In genomic region chr17:77371888-77372443, GRCh38 we compare ENCODE assay signal across 8 cellular contexts.
DNase-seq lines count a peak whose midpoint lies in the region; ATAC-seq and TF ChIP-seq lines count a peak whose summit lies in the region.

No MANE protein-coding gene starts in this region.

- H3K4me1 ChIP-seq in BLaER1 (peaks cover 75% of the 10 kb centered on the region), Peyer's patch (peaks cover 5 to 60% (median 27%) of the 10 kb centered on the region in 4 donors)

- no peak for TF ChIP-seq CTCF in Peyer's patch (IDR thresholded peaks at IDR 0.05)
- no peak for TF ChIP-seq CTCF in neural crest cell (conservative IDR thresholded peaks at IDR 0.05)

- H3K9me3 ChIP-seq in BLaER1 (no peaks in the 10 kb centered on the region), Peyer's patch (no peaks in the 10 kb centered on the region)

- H3K4me3 ChIP-seq in BLaER1: peak overlapping the region; percentile 98
- peak overlapping the region; percentile 70 to 90 (median 70) for H3K4me3 ChIP-seq in Peyer's patch

- H3K27ac Mint-ChIP-seq in neural crest cell (ENCODE audit: unreplicated experiment): peak overlapping the region; percentile 84

- H3K27me3 Mint-ChIP-seq in neural crest cell (ENCODE audit: low read depth): peaks cover 2% of the 10 kb centered on the region

- H3K27me3 ChIP-seq in BLaER1 (no peaks in the 10 kb centered on the region), Peyer's patch (no peaks in the 10 kb centered on the region)

- H3K9ac ChIP-seq in BLaER1: peak overlapping the region; percentile 95

- DNase-seq in Peyer's patch: no peak
- no peak for DNase-seq in epithelial cell of prostate (ENCODE audit: low read depth, low spot score)
- no peak for DNase-seq in neural crest cell (ENCODE audit: low read depth, low spot score)
- DNase-seq in SW480 (ENCODE audit: low spot score): no peak
- no peak for DNase-seq in MV-4-11 (lab: John Stamatoyannopoulos, UW)
- no peak for DNase-seq in NCI-H1417 (lab: John Stamatoyannopoulos, UW)

- no peak for ATAC-seq in GM21786 (IDR thresholded peaks at IDR 0.05; ENCODE audit: unreplicated experiment)

- peak overlapping the region; percentile 89 for H3K27ac ChIP-seq in BLaER1
- peak overlapping the region; percentile 87 to 93 (median 90) for H3K27ac ChIP-seq in Peyer's patch
- peak overlapping the region; percentile 15 for H3K27ac ChIP-seq in epithelial cell of prostate

- peaks cover 2% of the 10 kb centered on the region for H3K36me3 Mint-ChIP-seq in neural crest cell (ENCODE audit: low read depth)

- peaks cover 26% of the 10 kb centered on the region for H4K20me1 ChIP-seq in BLaER1

- peaks cover 54% of the 10 kb centered on the region for H3K4me1 Mint-ChIP-seq in neural crest cell

- H3K36me3 ChIP-seq in BLaER1: no peaks in the 10 kb centered on the region
- no peaks in the 10 kb centered on the region for H3K36me3 ChIP-seq in Peyer's patch

- H3K4me3 Mint-ChIP-seq in neural crest cell: peak overlapping the region; percentile 79

- no peaks in the 10 kb centered on the region for H3K9me3 Mint-ChIP-seq in neural crest cell

- peak overlapping the region; percentile 96 for H3K4me2 ChIP-seq in BLaER1

- peak in 1 of 2 donors; percentile 6 for TF ChIP-seq POLR2A in Peyer's patch (IDR thresholded peaks at IDR 0.05)

Comparison
In these comparisons a context has a peak if more than half of its experiments do, and no peak if none do; other contexts are left out.
1. H3K27ac ChIP-seq: peak in every context shown above with its lines; median percentile 90 in Peyer's patch; 89 in BLaER1; 15 in epithelial cell of prostate.